18 cellular contexts compared by ENCODE assay signal in the genomic region with DNA sequence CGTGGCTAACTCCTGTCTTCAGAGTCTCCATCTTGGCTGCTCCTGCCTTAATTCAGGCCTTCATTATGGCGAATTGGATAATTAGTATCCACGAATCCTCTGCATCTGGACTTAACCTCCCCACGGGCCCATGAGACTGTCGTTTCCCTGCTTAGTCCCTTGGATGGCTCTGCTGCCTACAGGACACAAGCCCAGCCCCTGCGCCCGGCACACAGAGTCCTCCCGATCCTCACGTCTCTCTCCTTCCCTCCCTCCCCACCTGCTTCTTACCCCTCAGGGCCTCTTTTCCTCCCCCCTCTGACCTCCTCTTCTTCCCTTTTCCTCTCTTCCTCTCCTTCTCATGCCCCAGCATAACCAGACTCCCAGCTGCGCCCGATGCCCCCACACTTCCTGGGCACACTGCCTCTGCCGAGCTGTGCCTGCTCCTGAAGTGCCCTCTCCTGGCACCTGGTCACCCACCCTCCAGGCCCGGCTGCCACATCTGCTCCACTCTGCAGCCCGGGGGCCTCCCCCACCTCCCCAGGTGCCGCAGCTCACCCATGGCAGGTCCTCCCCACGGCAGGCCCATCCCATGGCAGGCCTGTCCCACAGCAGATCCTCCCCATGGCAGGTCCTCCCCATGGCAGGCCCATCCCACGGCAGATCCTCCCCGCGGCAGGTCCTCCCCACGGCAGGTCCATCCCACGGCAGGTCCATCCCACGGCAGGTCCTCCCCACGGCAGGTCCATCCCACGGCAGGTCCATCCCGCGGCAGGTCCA.
"Had no signal": no experiment of that assay in that cellular context is flagged by ENCODE, and none has a peak within 500 bp of the region (broad histone marks: within the 10 kb centered on the region; RNA-seq: fewer than 3 reads in every experiment).

No MANE protein-coding gene starts in this region.

- H3K4me3 ChIP-seq: adrenal gland, coronary artery, tibial nerve had no signal

- H3K9me3 ChIP-seq: adrenal gland, tibial nerve had no signal

- H3K4me1 ChIP-seq: parathyroid adenoma had no signal

- H3K4me1 Mint-ChIP-seq: activated CD4-positive, alpha-beta memory T cell treated with anti-CD3 and anti-CD28 coated beads, Interleukin-2, amount 10 ng/mL, durations not matched to agents 7 days and 5 days had no signal

- H3K27ac Mint-ChIP-seq: activated CD4-positive, alpha-beta memory T cell treated with anti-CD3 and anti-CD28 coated beads, Interleukin-2, amount 10 ng/mL, durations not matched to agents 7 days and 5 days; activated T-cell treated with anti-CD3 and anti-CD28 coated beads, Interleukin-2, amount 50 U/mL, for 24 hours had no signal

- H3K9me3 Mint-ChIP-seq: activated CD4-positive, alpha-beta memory T cell treated with anti-CD3 and anti-CD28 coated beads, Interleukin-2, amount 10 ng/mL, durations not matched to agents 7 days and 5 days; activated T-cell treated with anti-CD3 and anti-CD28 coated beads, Interleukin-2, amount 50 U/mL, for 24 hours had no signal

- ATAC-seq: left lobe of liver had no signal

- DNase-seq: activated CD4-positive, alpha-beta memory T cell treated with anti-CD3 and anti-CD28 coated beads, Interleukin-2, amount 10 ng/mL, durations not matched to agents 7 days and 5 days; activated effector memory CD4-positive, alpha-beta T cell treated with Interleukin-2 at 50 U/mL for 16 hours; activated naive CD4-positive, alpha-beta T cell treated with anti-CD3 and anti-CD28 coated beads, Interleukin-2, amount 50 U/mL, for 16 hours; activated T-cell treated with anti-CD3 and anti-CD28 coated beads, Interleukin-2, amount 50 U/mL, for 24 hours; central memory CD4-positive, alpha-beta T cell; effector CD8-positive, alpha-beta T cell; foreskin melanocyte; mesendoderm; stimulated activated CD4-positive, alpha-beta T cell treated with anti-CD3 and anti-CD28 coated beads, Interleukin-15, amount 100 ng/mL, for 24 hours; stimulated activated CD4-positive, alpha-beta T cell treated with anti-CD3 and anti-CD28 coated beads, Interleukin-4, amount 100 ng/mL, for 24 hours; stimulated activated naive CD4-positive, alpha-beta T cell treated with Interleukin-2 at 50 U/mL for 16 hours; substantia nigra had no signal

- H3K36me3 ChIP-seq: adrenal gland, tibial nerve had no signal

- H3K4me3 Mint-ChIP-seq: activated CD4-positive, alpha-beta memory T cell treated with anti-CD3 and anti-CD28 coated beads, Interleukin-2, amount 10 ng/mL, durations not matched to agents 7 days and 5 days; activated T-cell treated with anti-CD3 and anti-CD28 coated beads, Interleukin-2, amount 50 U/mL, for 24 hours had no signal

- H3K27me3 ChIP-seq: adrenal gland had no signal

- H3K9ac ChIP-seq: parathyroid adenoma had no signal

- H3K27ac ChIP-seq: coronary artery, parathyroid adenoma, tibial nerve, VCaP had no signal

- H3K27me3 Mint-ChIP-seq: activated CD4-positive, alpha-beta memory T cell treated with anti-CD3 and anti-CD28 coated beads, Interleukin-2, amount 10 ng/mL, durations not matched to agents 7 days and 5 days; activated T-cell treated with anti-CD3 and anti-CD28 coated beads, Interleukin-2, amount 50 U/mL, for 24 hours had no signal
